1 cellular context compared by ENCODE assay signal in the genomic region with DNA sequence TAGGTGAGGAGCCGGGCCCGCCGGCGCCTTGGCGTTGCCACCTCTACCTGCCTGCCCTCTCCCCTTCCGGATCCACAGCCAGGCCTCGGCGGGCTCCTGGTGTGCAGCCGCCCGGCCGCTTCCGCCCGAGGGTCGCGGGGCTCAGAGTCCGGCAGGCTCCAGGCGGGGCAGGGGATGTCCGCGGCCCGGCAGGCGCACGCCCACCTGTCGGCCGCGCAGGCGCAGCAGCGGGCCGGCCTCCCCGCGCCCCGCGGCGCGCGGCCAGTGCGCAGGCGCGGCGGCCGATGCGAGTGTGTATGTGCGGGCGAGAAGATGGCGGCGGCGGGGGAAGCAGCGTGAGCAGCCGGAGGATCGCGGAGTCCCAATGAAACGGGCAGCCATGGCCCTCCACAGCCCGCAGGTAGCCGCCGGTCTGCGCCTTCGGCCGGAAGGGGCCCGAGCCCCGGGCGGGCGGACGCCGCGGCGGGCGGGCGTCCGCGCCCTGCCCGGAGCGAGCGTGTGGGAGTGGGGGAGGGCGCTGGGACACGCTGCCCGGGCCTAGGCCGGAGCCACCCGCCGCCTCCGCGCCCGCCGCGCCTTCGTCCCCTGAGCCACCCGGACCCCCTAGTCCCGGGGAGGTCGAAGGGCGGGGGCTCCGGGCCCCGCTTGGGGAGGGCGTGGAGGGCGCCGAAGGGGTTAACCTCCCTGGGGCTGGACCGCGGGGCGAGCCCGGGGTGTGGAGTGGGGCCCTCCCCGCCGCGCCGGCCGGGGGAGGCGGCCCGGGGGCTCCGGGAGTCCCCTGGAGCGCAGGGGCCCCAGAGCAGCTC.
TF ChIP-seq lines count a peak whose summit lies in the region.

Gene USP10 (plus strand): TSS at position 289 of the 806 bp plus-strand sequence. CDS start 91 bp downstream, at position 380.

TF ChIP-seq in HepG2, 621 proteins besides CTCF, POLR2A, EP300 and RAD21 (continued from another document and continues in another):
- TF ChIP-seq, protein P1, sequence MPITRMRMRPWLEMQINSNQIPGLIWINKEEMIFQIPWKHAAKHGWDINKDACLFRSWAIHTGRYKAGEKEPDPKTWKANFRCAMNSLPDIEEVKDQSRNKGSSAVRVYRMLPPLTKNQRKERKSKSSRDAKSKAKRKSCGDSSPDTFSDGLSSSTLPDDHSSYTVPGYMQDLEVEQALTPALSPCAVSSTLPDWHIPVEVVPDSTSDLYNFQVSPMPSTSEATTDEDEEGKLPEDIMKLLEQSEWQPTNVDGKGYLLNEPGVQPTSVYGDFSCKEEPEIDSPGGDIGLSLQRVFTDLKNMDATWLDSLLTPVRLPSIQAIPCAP (CRISPR knock-in tag; IDR thresholded peaks at IDR 0.05; ENCODE audit: low read depth), result no peak
- TF ChIP-seq FOSL2 (CRISPR knock-in tag; IDR thresholded peaks at IDR 0.05) (0 out of 2 replicates have a peak, but pooled peaks have one; percentile 23), SIN3A (IDR thresholded peaks at IDR 0.05; ENCODE audit: borderline replicate concordance, low read depth, low read length) (peak; percentile 82; the same call in 1 of the 2 replicates), IKZF4 (CRISPR knock-in tag; IDR thresholded peaks at IDR 0.05; ENCODE audit: borderline replicate concordance, low read depth, not compliant biosample characterization) (no peak), ZNF552 (CRISPR knock-in tag; IDR thresholded peaks at IDR 0.05; ENCODE audit: borderline replicate concordance) (no peak), ZNF224 (CRISPR knock-in tag; IDR thresholded peaks at IDR 0.05) (no peak; the same call in 1 of the 2 replicates), CEBPB (IDR thresholded peaks at IDR 0.05; ENCODE audit: borderline replicate concordance, low read depth, low read length) (no peak), SOX6 (IDR thresholded peaks at IDR 0.05) (no peak), SOX6 (CRISPR knock-in tag; IDR thresholded peaks at IDR 0.05) (peak; percentile 53), ZBTB7B (CRISPR knock-in tag; IDR thresholded peaks at IDR 0.05) (peak; percentile 99), ZNF331 (CRISPR knock-in tag; IDR thresholded peaks at IDR 0.05) (peak; percentile 75), IRX3 (CRISPR knock-in tag; IDR thresholded peaks at IDR 0.05; ENCODE audit: borderline replicate concordance, low read depth) (0 out of 2 replicates have a peak, but pooled peaks have one; percentile 17), ZBTB34 (CRISPR knock-in tag; IDR thresholded peaks at IDR 0.05) (no peak), MAFG (CRISPR knock-in tag; IDR thresholded peaks at IDR 0.05) (no peak), TBL1XR1 (IDR thresholded peaks at IDR 0.05; ENCODE audit: borderline replicate concordance, low read length, partially characterized antibody) (no peak), NFRKB (IDR thresholded peaks at IDR 0.05) (no peak), CCDC6 (CRISPR knock-in tag; IDR thresholded peaks at IDR 0.05) (no peak), ZBTB40 (IDR thresholded peaks at IDR 0.05) (peak; percentile 14; the same call in 1 of the 2 replicates), ZBTB40 (CRISPR knock-in tag; IDR thresholded peaks at IDR 0.05) (peak; percentile 55; the same call in 1 of the 2 replicates), SAP130 (CRISPR knock-in tag; IDR thresholded peaks at IDR 0.05; ENCODE audit: low read depth) (peak; percentile 92), KDM3A (CRISPR knock-in tag; IDR thresholded peaks at IDR 0.05; ENCODE audit: low read depth) (peak; percentile 75), ETS1 (CRISPR knock-in tag; IDR thresholded peaks at IDR 0.05) (peak; percentile 84; the same call in 1 of the 2 replicates), ZNF33B (CRISPR knock-in tag; IDR thresholded peaks at IDR 0.05) (no peak), NFIB (CRISPR knock-in tag; IDR thresholded peaks at IDR 0.05; ENCODE audit: borderline replicate concordance) (no peak), PAF1 (CRISPR knock-in tag; IDR thresholded peaks at IDR 0.05) (no peak), ZNF253 (CRISPR knock-in tag; IDR thresholded peaks at IDR 0.05; ENCODE audit: borderline replicate concordance) (no peak), PHF8 (CRISPR knock-in tag; IDR thresholded peaks at IDR 0.05) (peak; percentile 99), ZNF775 (CRISPR knock-in tag; IDR thresholded peaks at IDR 0.05; ENCODE audit: borderline replicate concordance) (no peak), ZNF614 (CRISPR knock-in tag; IDR thresholded peaks at IDR 0.05; ENCODE audit: borderline replicate concordance) (peak; percentile 69; the same call in 1 of the 2 replicates), TAF15 (IDR thresholded peaks at IDR 0.05; ENCODE audit: low read depth, low read length, poor library complexity, severe bottlenecking) (no peak), ISX (CRISPR knock-in tag; conservative IDR thresholded peaks at IDR 0.05) (no peak), MED8 (CRISPR knock-in tag; IDR thresholded peaks at IDR 0.05; ENCODE audit: insufficient replicate concordance) (peak; percentile 80), ZNF446 (CRISPR knock-in tag; IDR thresholded peaks at IDR 0.05) (no peak), ZNF597 (CRISPR knock-in tag; IDR thresholded peaks at IDR 0.05) (no peak)
- TF ChIP-seq, protein P2, sequence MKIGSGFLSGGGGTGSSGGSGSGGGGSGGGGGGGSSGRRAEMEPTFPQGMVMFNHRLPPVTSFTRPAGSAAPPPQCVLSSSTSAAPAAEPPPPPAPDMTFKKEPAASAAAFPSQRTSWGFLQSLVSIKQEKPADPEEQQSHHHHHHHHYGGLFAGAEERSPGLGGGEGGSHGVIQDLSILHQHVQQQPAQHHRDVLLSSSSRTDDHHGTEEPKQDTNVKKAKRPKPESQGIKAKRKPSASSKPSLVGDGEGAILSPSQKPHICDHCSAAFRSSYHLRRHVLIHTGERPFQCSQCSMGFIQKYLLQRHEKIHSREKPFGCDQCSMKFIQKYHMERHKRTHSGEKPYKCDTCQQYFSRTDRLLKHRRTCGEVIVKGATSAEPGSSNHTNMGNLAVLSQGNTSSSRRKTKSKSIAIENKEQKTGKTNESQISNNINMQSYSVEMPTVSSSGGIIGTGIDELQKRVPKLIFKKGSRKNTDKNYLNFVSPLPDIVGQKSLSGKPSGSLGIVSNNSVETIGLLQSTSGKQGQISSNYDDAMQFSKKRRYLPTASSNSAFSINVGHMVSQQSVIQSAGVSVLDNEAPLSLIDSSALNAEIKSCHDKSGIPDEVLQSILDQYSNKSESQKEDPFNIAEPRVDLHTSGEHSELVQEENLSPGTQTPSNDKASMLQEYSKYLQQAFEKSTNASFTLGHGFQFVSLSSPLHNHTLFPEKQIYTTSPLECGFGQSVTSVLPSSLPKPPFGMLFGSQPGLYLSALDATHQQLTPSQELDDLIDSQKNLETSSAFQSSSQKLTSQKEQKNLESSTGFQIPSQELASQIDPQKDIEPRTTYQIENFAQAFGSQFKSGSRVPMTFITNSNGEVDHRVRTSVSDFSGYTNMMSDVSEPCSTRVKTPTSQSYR (CRISPR knock-in tag; IDR thresholded peaks at IDR 0.05; ENCODE audit: borderline replicate concordance), result no peak; the same call in 1 of the 2 replicates
- TF ChIP-seq, protein P3, sequence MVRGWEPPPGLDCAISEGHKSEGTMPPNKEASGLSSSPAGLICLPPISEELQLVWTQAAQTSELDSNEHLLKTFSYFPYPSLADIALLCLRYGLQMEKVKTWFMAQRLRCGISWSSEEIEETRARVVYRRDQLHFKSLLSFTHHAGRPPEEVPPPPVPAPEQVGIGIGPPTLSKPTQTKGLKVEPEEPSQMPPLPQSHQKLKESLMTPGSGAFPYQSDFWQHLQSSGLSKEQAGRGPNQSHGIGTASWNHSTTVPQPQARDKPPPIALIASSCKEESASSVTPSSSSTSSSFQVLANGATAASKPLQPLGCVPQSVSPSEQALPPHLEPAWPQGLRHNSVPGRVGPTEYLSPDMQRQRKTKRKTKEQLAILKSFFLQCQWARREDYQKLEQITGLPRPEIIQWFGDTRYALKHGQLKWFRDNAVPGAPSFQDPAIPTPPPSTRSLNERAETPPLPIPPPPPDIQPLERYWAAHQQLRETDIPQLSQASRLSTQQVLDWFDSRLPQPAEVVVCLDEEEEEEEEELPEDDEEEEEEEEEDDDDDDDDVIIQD (CRISPR knock-in tag; IDR thresholded peaks at IDR 0.05; ENCODE audit: low read depth), result peak; percentile 22; the same call in 1 of the 2 replicates
